8 cellular contexts compared by ENCODE assay signal in genomic region chr21:46322351-46323226, GRCh38. TPM values are rescaled to one million over a fixed set of nuclear protein-coding genes. Genes with fewer than 3 reads are reported as not detected.
A peak's percentile ranks its signal among the peaks of the same experiment; 100 is the strongest.
DNase-seq lines count a peak whose midpoint lies in the region; ATAC-seq and TF ChIP-seq lines count a peak whose summit lies in the region.

No MANE protein-coding gene starts in this region.

- 0 out of 2 replicates have a peak overlapping the region, but pooled peaks have one; percentile 16 for H2AFZ ChIP-seq in KMS-11 (ENCODE audit: low read depth)

- H3K27ac ChIP-seq in KMS-11, result peak overlapping the region; percentile 91

- H3K4me3 ChIP-seq in KMS-11 (IDR thresholded peaks at IDR 0.05; ENCODE audit: insufficient read depth, low read depth, low read length), result peak overlapping the region; percentile 69

- DNase-seq in COLO668 (lab: John Stamatoyannopoulos, UW; ENCODE audit: unreplicated experiment), result peak; percentile 42
- peak; percentile 34 to 62 for DNase-seq in activated naive CD4-positive, alpha-beta T cell treated with anti-CD3 and anti-CD28 coated beads, Interleukin-2, amount 50 U/mL, for 72 hours (ENCODE audit: low spot score in 2 of 2)
- DNase-seq in immature natural killer cell, result peak in 1 of 3 donors; percentile 9
- no peak for DNase-seq in superior temporal gyrus (ENCODE audit: extremely low spot score)
- no peak for DNase-seq in ureter (ENCODE audit: low spot score)

- peak overlapping the region; percentile 81 for H3K4me2 ChIP-seq in KMS-11

- peak overlapping the region; percentile 96 to 97 for H3K27ac Mint-ChIP-seq in activated naive CD4-positive, alpha-beta T cell treated with anti-CD3 and anti-CD28 coated beads, Interleukin-2, amount 50 U/mL, for 72 hours
- H3K27ac Mint-ChIP-seq in immature natural killer cell, result peak overlapping the region in 4 of 6 donors; percentile 20 to 53 (median 42)
- H3K27ac Mint-ChIP-seq in stimulated activated memory B cell treated with anti-CD40 and anti-IgM and Interleukin-4, amounts not matched to agents 10 μg/mL and 1 μg/mL and 100 μg/mL, for 72 hours, result peak overlapping the region; percentile 92

- peaks cover 6% of the 10 kb centered on the region for H4K20me1 ChIP-seq in KMS-11 (ENCODE audit: insufficient read depth)

- H3K9me3 Mint-ChIP-seq in activated naive CD4-positive, alpha-beta T cell treated with anti-CD3 and anti-CD28 coated beads, Interleukin-2, amount 50 U/mL, for 72 hours, result no peaks in the 10 kb centered on the region
- H3K9me3 Mint-ChIP-seq in immature natural killer cell, result no peaks in the 10 kb centered on the region
- no peaks in the 10 kb centered on the region for H3K9me3 Mint-ChIP-seq in stimulated activated memory B cell treated with anti-CD40 and anti-IgM and Interleukin-4, amounts not matched to agents 10 μg/mL and 1 μg/mL and 100 μg/mL, for 72 hours

- peaks cover 58% of the 10 kb centered on the region for H3K79me2 ChIP-seq in KMS-11 (ENCODE audit: insufficient read depth, low read depth)

- H3K36me3 Mint-ChIP-seq in activated naive CD4-positive, alpha-beta T cell treated with anti-CD3 and anti-CD28 coated beads, Interleukin-2, amount 50 U/mL, for 72 hours, result peaks cover 34 to 36% of the 10 kb centered on the region in 2 donors
- H3K36me3 Mint-ChIP-seq in immature natural killer cell, result peaks cover 0 to 6% (median 4%) of the 10 kb centered on the region in 3 donors
- peaks cover 11% of the 10 kb centered on the region for H3K36me3 Mint-ChIP-seq in stimulated activated memory B cell treated with anti-CD40 and anti-IgM and Interleukin-4, amounts not matched to agents 10 μg/mL and 1 μg/mL and 100 μg/mL, for 72 hours

- H3K4me3 Mint-ChIP-seq in immature natural killer cell, result peak overlapping the region; percentile 95 to 98 (median 96)
- H3K4me3 Mint-ChIP-seq in stimulated activated memory B cell treated with anti-CD40 and anti-IgM and Interleukin-4, amounts not matched to agents 10 μg/mL and 1 μg/mL and 100 μg/mL, for 72 hours, result peak overlapping the region; percentile 87

- peaks cover 3% of the 10 kb centered on the region; the same call in 1 of the 2 replicates for H3K36me3 ChIP-seq in KMS-11 (ENCODE audit: insufficient read depth)

- peaks cover 7 to 16% (median 12%) of the 10 kb centered on the region in 3 donors for H3K27me3 Mint-ChIP-seq in immature natural killer cell (ENCODE audit: low read depth in 3 of 3)
- no peaks in the 10 kb centered on the region for H3K27me3 Mint-ChIP-seq in stimulated activated memory B cell treated with anti-CD40 and anti-IgM and Interleukin-4, amounts not matched to agents 10 μg/mL and 1 μg/mL and 100 μg/mL, for 72 hours

- peaks cover 30 to 35% of the 10 kb centered on the region in 2 donors for H3K4me1 Mint-ChIP-seq in immature natural killer cell
- peaks cover 33% of the 10 kb centered on the region for H3K4me1 Mint-ChIP-seq in stimulated activated memory B cell treated with anti-CD40 and anti-IgM and Interleukin-4, amounts not matched to agents 10 μg/mL and 1 μg/mL and 100 μg/mL, for 72 hours

- no peak for TF ChIP-seq CTCF in KMS-11 (conservative IDR thresholded peaks at IDR 0.05; ENCODE audit: low read depth, low read length)

- peak overlapping the region; percentile 94 for H3K9ac ChIP-seq in KMS-11

- H3K4me1 ChIP-seq in KMS-11 (ENCODE audit: low read depth, poor library complexity, severe bottlenecking), result peaks cover 33% of the 10 kb centered on the region

- no peaks in the 10 kb centered on the region for H3K27me3 ChIP-seq in KMS-11 (ENCODE audit: insufficient read depth, low read depth)

- no peak for ATAC-seq in activated naive CD4-positive, alpha-beta T cell treated with anti-CD3 and anti-CD28 coated beads, Interleukin-2, amount 50 U/mL, for 72 hours
- ATAC-seq in stimulated activated memory B cell treated with anti-CD40 and anti-IgM and Interleukin-4, amounts not matched to agents 10 μg/mL and 1 μg/mL and 100 μg/mL, for 72 hours, result no peak
- ATAC-seq in GM21360 (IDR thresholded peaks at IDR 0.05; ENCODE audit: unreplicated experiment), result no peak

RNA-seq across cellular contexts. Expression of gene C21orf58, which starts 1.1 kb away (rescaled TPM):
- 10 to 100 TPM; 20.7 to 36.0 TPM for total RNA-seq in activated naive CD4-positive, alpha-beta T cell treated with anti-CD3 and anti-CD28 coated beads, Interleukin-2, amount 50 U/mL, for 72 hours
- polyA plus RNA-seq in immature natural killer cell, result 1 to 10 TPM in 1 of 3 donors, under 1 TPM in 2; 0.53 to 1.2 (median 0.91) TPM
- total RNA-seq in ureter, result 2.2 TPM

RNA-seq across cellular contexts. Expression of gene PCNT, which starts 1.4 kb away (rescaled TPM):
- total RNA-seq in activated naive CD4-positive, alpha-beta T cell treated with anti-CD3 and anti-CD28 coated beads, Interleukin-2, amount 50 U/mL, for 72 hours, result 10 to 100 TPM; 52.8 to 63.4 TPM
- 10 to 100 TPM in 1 of 3 donors, 1 to 10 TPM in 2; 2.9 to 47.0 (median 6.5) TPM for polyA plus RNA-seq in immature natural killer cell
- 28.5 TPM for total RNA-seq in ureter

RNA-seq across cellular contexts. Expression of gene YBEY, which starts 36.4 kb away (rescaled TPM):
- total RNA-seq in activated naive CD4-positive, alpha-beta T cell treated with anti-CD3 and anti-CD28 coated beads, Interleukin-2, amount 50 U/mL, for 72 hours, result 10 to 100 TPM in 1 of 2 donors, 1 to 10 TPM in 1; 9.1 to 10.4 TPM
- 10 to 100 TPM; 14.2 to 23.5 (median 22.1) TPM for polyA plus RNA-seq in immature natural killer cell
- total RNA-seq in ureter, result 22.8 TPM

RNA-seq across cellular contexts. Expression of gene MCM3AP, which starts 37.2 kb away (rescaled TPM):
- 100 to 1,000 TPM; 105 to 119 TPM for total RNA-seq in activated naive CD4-positive, alpha-beta T cell treated with anti-CD3 and anti-CD28 coated beads, Interleukin-2, amount 50 U/mL, for 72 hours
- polyA plus RNA-seq in immature natural killer cell, result 10 to 100 TPM; 25.9 to 55.3 (median 28.5) TPM
- total RNA-seq in ureter, result 97.6 TPM

Comparison
In these comparisons a context has a peak if more than half of its experiments do, and no peak if none do; other contexts are left out.
1. DNase-seq: peak in COLO668 (single experiment) and activated naive CD4-positive, alpha-beta T cell treated with anti-CD3 and anti-CD28 coated beads, Interleukin-2, amount 50 U/mL, for 72 hours (2 of 2); none in superior temporal gyrus (single experiment) and ureter (single experiment).
2. H3K27ac Mint-ChIP-seq: peak in every context shown above with its lines; median percentile 96 in activated naive CD4-positive, alpha-beta T cell treated with anti-CD3 and anti-CD28 coated beads, Interleukin-2, amount 50 U/mL, for 72 hours; 92 in stimulated activated memory B cell treated with anti-CD40 and anti-IgM and Interleukin-4, amounts not matched to agents 10 μg/mL and 1 μg/mL and 100 μg/mL, for 72 hours; 42 in immature natural killer cell.